ENCODE assay signal across 13 cellular contexts in the genomic region with DNA sequence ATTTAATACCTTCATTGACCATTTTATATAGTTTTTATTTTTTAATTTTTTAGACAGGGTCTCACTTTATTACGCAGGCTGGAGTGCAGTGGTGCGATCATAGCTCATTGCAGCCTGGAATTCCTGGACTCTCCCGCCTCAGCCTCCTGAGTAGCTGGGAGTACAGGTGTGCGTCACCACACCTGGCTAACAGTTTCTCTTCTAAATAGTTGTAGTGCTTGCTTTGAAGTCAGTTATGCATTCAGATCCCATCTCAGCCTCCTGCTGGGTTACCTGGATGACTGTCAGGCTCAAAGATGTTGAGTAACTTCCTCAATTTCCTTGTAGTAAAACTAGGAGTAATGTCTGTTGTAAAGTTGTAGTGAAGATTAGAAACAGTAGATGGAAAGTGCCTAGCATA. TPM values are rescaled to one million over a fixed set of nuclear protein-coding genes. Genes with fewer than 3 reads are reported as not detected.
DNase-seq lines count a peak whose midpoint lies in the region; ATAC-seq and TF ChIP-seq lines count a peak whose summit lies in the region.
"Had no signal": no experiment of that assay in that cellular context is flagged by ENCODE, and none has a peak within 500 bp of the region (broad histone marks: within the 10 kb centered on the region; RNA-seq: fewer than 3 reads in every experiment).

No MANE protein-coding gene starts in this region.

- H3K4me1 Mint-ChIP-seq in CD4-positive, CD25-positive, alpha-beta regulatory T cell: peaks cover 9 to 49% (median 22%) of the 10 kb centered on the region in 4 donors
- H3K4me1 Mint-ChIP-seq in natural killer cell treated with Interleukin-12 subunit alpha and Interleukin-12 subunit beta and Interleukin-15 and Interleukin-18, amount 100 ng/mL, for 72 hours (ENCODE audit: low read depth in 2 of 2): peaks cover 52 to 67% of the 10 kb centered on the region in 2 donors

- WGBS in transverse colon (ENCODE audit: low coverage in 1 of 2), 2 donors: 86 to 95% methylated on average over 4 of the region's 4 CpGs

- in situ Hi-C loops in transverse colon (cut with MboI; ENCODE audit: low pct_ligation_motif_present in 1 of 4, low pct_unique_long_range_greater_than_20kb in 1 of 4, low sequenced_read_pairs in 3 of 4): no loop called here

- peaks cover 5% of the 10 kb centered on the region for H3K4me1 ChIP-seq in CD4-positive, CD25-positive, alpha-beta regulatory T cell (ENCODE audit: control insufficient read depth, insufficient read depth, low read length, poor library complexity, severe bottlenecking)
- H3K4me1 ChIP-seq in ascending aorta: peaks cover 7 to 44% of the 10 kb centered on the region in 2 donors
- peaks cover 0 to 13% (median 7%) of the 10 kb centered on the region in 4 donors for H3K4me1 ChIP-seq in transverse colon
- H3K4me1 ChIP-seq: A549 had no signal

- peaks cover 0 to 4% (median 0%) of the 10 kb centered on the region in 7 donors for H3K9me3 Mint-ChIP-seq in CD4-positive, CD25-positive, alpha-beta regulatory T cell
- no peaks in the 10 kb centered on the region for H3K9me3 Mint-ChIP-seq in natural killer cell treated with Interleukin-12 subunit alpha and Interleukin-12 subunit beta and Interleukin-15 and Interleukin-18, amount 100 ng/mL, for 72 hours
- H3K9me3 Mint-ChIP-seq: GM23338 had no signal

- TF ChIP-seq CTCF in ascending aorta (IDR thresholded peaks at IDR 0.05) (no peak), transverse colon (IDR thresholded peaks at IDR 0.05) (no peak)

- no peak overlapping the region for H3K27ac ChIP-seq in CD4-positive, CD25-positive, alpha-beta regulatory T cell (ENCODE audit: insufficient read depth, low read length, poor library complexity, severe bottlenecking)
- H3K27ac ChIP-seq in ascending aorta (peak overlapping the region; percentile 13 to 39), transverse colon (no peak overlapping the region)
- H3K27ac ChIP-seq: A549 had no signal

- H3K27me3 ChIP-seq in CD4-positive, CD25-positive, alpha-beta regulatory T cell (ENCODE audit: control insufficient read depth, insufficient read depth, low read length): no peaks in the 10 kb centered on the region
- H3K27me3 ChIP-seq in ascending aorta (no peaks in the 10 kb centered on the region), transverse colon (no peaks in the 10 kb centered on the region)

- no peaks in the 10 kb centered on the region for H3K36me3 ChIP-seq in CD4-positive, CD25-positive, alpha-beta regulatory T cell (ENCODE audit: control insufficient read depth, insufficient read depth, low read length)
- H3K36me3 ChIP-seq in ascending aorta (no peaks in the 10 kb centered on the region), transverse colon (no peaks in the 10 kb centered on the region)

- H3K4me3 Mint-ChIP-seq in CD4-positive, CD25-positive, alpha-beta regulatory T cell: no peak overlapping the region
- no peak overlapping the region for H3K4me3 Mint-ChIP-seq in natural killer cell treated with Interleukin-12 subunit alpha and Interleukin-12 subunit beta and Interleukin-15 and Interleukin-18, amount 100 ng/mL, for 72 hours
- H3K4me3 Mint-ChIP-seq: GM23338 had no signal

- no peak overlapping the region for H3K4me3 ChIP-seq in CD4-positive, CD25-positive, alpha-beta regulatory T cell (ENCODE audit: low read depth, low read length)
- H3K4me3 ChIP-seq in ascending aorta (no peak overlapping the region), transverse colon (no peak overlapping the region)
- H3K4me3 ChIP-seq: A549, GM23338 had no signal

- no peaks in the 10 kb centered on the region for H3K9me3 ChIP-seq in CD4-positive, CD25-positive, alpha-beta regulatory T cell (ENCODE audit: control insufficient read depth in 2 of 2, low read length in 2 of 2)
- H3K9me3 ChIP-seq in ascending aorta (no peaks in the 10 kb centered on the region), transverse colon (no peaks in the 10 kb centered on the region)
- H3K9me3 ChIP-seq: A549 had no signal

- DNase-seq in AML-193 (lab: John Stamatoyannopoulos, UW) (peak; percentile 17 to 25), ascending aorta (ENCODE audit: low spot score in 2 of 2) (no peak), cerebellum (ENCODE audit: low spot score) (no peak), transverse colon (no peak)
- DNase-seq in CD4-positive, CD25-positive, alpha-beta regulatory T cell: no peak
- no peak for DNase-seq in natural killer cell treated with Interleukin-12 subunit alpha and Interleukin-12 subunit beta and Interleukin-15 and Interleukin-18, amount 100 ng/mL, for 72 hours (ENCODE audit: low spot score)
- DNase-seq: DMS79 treated with DMSO at 0.1 percent for 48 hours, EL, H7, IMR-90 had no signal

- TF ChIP-seq POLR2A in transverse colon (IDR thresholded peaks at IDR 0.05): no peak

- intact Hi-C loops in ascending aorta (cut with DNase I): no loop called here
- intact Hi-C loops in transverse colon (cut with DNase I; ENCODE audit: low total_unique reads): no loop called here

- H3K36me3 Mint-ChIP-seq in CD4-positive, CD25-positive, alpha-beta regulatory T cell: peaks cover 30% of the 10 kb centered on the region
- peaks cover 1% of the 10 kb centered on the region for H3K36me3 Mint-ChIP-seq in natural killer cell treated with Interleukin-12 subunit alpha and Interleukin-12 subunit beta and Interleukin-15 and Interleukin-18, amount 100 ng/mL, for 72 hours

- TF ChIP-seq EP300 in transverse colon (IDR thresholded peaks at IDR 0.05; ENCODE audit: low read depth): no peak

- peak overlapping the region; percentile 3 to 32 (median 31) for H3K27ac Mint-ChIP-seq in CD4-positive, CD25-positive, alpha-beta regulatory T cell
- peak overlapping the region; percentile 51 to 66 for H3K27ac Mint-ChIP-seq in natural killer cell treated with Interleukin-12 subunit alpha and Interleukin-12 subunit beta and Interleukin-15 and Interleukin-18, amount 100 ng/mL, for 72 hours
- H3K27ac Mint-ChIP-seq: GM23338 had no signal

- ATAC-seq in CD4-positive, CD25-positive, alpha-beta regulatory T cell (ENCODE audit: low read depth in 2 of 2): no peak
- no peak for ATAC-seq in natural killer cell treated with Interleukin-12 subunit alpha and Interleukin-12 subunit beta and Interleukin-15 and Interleukin-18, amount 100 ng/mL, for 72 hours
- ATAC-seq in GM21737 (IDR thresholded peaks at IDR 0.05; ENCODE audit: unreplicated experiment): no peak
- ATAC-seq: A549, GM23338 had no signal

- H3K27me3 Mint-ChIP-seq in CD4-positive, CD25-positive, alpha-beta regulatory T cell: no peaks in the 10 kb centered on the region
- no peaks in the 10 kb centered on the region for H3K27me3 Mint-ChIP-seq in natural killer cell treated with Interleukin-12 subunit alpha and Interleukin-12 subunit beta and Interleukin-15 and Interleukin-18, amount 100 ng/mL, for 72 hours

RNA-seq across cellular contexts. Expression of gene SNX18, which starts 21.4 kb away (rescaled TPM):
- 13.8 TPM for total RNA-seq in CD4-positive, CD25-positive, alpha-beta regulatory T cell
- 1 to 10 TPM; 1.2 to 2.9 (median 2.1) TPM for polyA plus RNA-seq in CD4-positive, CD25-positive, alpha-beta regulatory T cell
- total RNA-seq in ascending aorta (200 TPM), cerebellum (22.5 TPM), transverse colon (10 to 100 TPM; 18.0 to 35.4 (median 20.0) TPM)
- total RNA-seq in natural killer cell treated with Interleukin-12 subunit alpha and Interleukin-12 subunit beta and Interleukin-15 and Interleukin-18, amount 100 ng/mL, for 72 hours: 10 to 100 TPM; 19.8 to 31.8 TPM

Comparison
In these comparisons a context has a peak if more than half of its experiments do, and no peak if none do; other contexts are left out.
1. DNase-seq: peak in AML-193 (2 of 2); none in CD4-positive, CD25-positive, alpha-beta regulatory T cell (0 of 3), ascending aorta (0 of 2), natural killer cell treated with Interleukin-12 subunit alpha and Interleukin-12 subunit beta and Interleukin-15 and Interleukin-18, amount 100 ng/mL, for 72 hours (single experiment), cerebellum (single experiment) and transverse colon (single experiment).
2. H3K27ac ChIP-seq: peak in ascending aorta (2 of 2); none in CD4-positive, CD25-positive, alpha-beta regulatory T cell (single experiment) and transverse colon (0 of 4).